Comparison of ENCODE assay signal across 14 cellular contexts in the genomic region with DNA sequence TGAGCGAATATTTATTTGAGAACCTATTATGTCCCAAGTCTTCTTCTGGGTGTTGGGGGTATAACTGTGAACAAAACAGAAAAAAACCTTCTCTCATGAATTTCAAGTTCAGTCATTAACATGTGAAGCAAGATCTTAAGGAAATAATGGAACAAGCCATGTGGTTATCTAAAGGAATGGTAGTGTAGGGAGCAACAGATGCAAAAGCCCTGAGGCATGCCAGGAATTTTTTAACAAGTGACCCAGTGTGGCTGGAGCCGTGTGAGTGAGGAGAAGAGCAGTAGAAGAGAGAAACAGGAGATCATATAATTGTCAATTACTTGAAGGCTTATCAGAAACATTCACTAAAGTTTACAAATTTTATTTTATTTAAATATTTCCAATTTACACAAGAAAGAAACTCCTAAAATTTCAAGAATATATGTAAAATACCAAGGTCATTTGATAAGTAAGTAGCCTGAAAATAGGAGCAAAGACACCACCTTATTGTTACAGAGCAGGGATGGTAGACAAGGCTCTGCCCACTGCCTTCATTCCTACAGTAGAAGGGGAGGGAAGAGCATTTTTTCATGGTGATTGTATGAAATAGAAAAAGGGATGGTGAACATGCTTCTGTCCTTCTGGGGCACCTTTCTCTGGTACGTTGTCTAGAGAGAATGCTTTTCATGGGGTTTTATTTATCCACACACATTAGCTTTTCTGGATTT.
"Had no signal": no experiment of that assay in that cellular context is flagged by ENCODE, and none has a peak within 500 bp of the region (broad histone marks: within the 10 kb centered on the region; RNA-seq: fewer than 3 reads in every experiment).

No MANE protein-coding gene starts in this region.

- H3K27ac ChIP-seq: esophagus squamous epithelium, left ventricle myocardium inferior, thyroid gland, VCaP had no signal

- H3K36me3 ChIP-seq: esophagus squamous epithelium, left ventricle myocardium inferior, thyroid gland had no signal

- H3K4me3 ChIP-seq: esophagus squamous epithelium, left ventricle myocardium inferior, thyroid gland had no signal

- H3K27me3 ChIP-seq: esophagus squamous epithelium, thyroid gland had no signal

- H3K9me3 ChIP-seq: esophagus squamous epithelium, thyroid gland had no signal

- H3K4me1 ChIP-seq: esophagus squamous epithelium, left ventricle myocardium inferior, thyroid gland had no signal

- DNase-seq: activated CD4-positive, alpha-beta T cell treated with anti-CD3 and anti-CD28 coated beads for 1 hour; amniotic stem cell; effector memory CD4-positive, alpha-beta T cell; esophagus squamous epithelium; kidney glomerular epithelial cell; left ventricle myocardium inferior; mammary epithelial cell; retina; stimulated activated CD4-positive, alpha-beta T cell treated with anti-CD3 and anti-CD28 coated beads, Interleukin-1b, Interleukin-23, amount 100 ng/mL, for 48 hours; stimulated activated CD8-positive, alpha-beta memory T cell treated with anti-CD3 and anti-CD28 coated beads, Interleukin-4, amount 100 ng/mL, for 48 hours; stimulated activated naive CD4-positive, alpha-beta T cell; T-helper 2 cell; thyroid gland had no signal
